In the genomic region with DNA sequence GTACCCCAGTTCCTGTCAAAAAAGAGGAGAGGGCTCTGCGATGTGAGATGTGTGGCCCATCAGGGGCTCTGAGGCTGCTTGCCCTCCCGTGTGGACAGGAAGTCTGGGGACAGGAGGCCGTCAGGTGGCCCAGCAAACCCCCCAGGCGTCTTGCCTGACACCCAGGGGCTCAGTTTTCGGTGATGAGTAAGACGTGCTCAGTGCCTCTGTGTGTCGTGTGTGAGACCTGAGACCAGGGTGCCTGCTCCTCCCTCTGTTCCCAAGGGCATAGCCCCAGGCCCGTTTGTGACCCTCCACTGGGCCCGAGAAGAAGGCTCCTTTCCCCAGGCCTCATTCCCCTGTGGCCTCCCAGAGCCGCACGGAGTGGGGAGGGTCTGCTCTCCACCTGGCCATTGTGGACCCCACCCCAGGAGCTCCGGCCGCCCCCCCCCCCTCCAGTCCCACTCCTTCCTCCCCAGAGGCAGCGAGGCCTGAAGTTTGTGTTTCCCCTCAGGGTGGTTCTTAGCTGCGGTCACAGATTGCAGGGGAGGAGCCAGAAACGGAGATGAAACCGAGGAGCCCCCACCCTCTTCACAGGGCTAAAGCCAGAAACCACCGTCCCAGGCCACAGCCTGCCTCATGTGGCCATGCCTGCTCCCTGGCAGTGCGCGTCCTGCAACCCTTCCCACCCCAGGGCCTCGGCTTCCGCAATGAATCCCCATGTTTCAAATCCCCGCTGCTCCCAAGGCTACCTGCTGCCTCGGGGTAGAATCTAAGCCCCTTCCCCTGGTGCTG, we compare ENCODE assay signal across 9 cellular contexts. TPM values are rescaled to one million over a fixed set of nuclear protein-coding genes. Genes with fewer than 3 reads are reported as not detected.
DNase-seq lines count a peak whose midpoint lies in the region; ATAC-seq, FAIRE-seq and TF ChIP-seq lines count a peak whose summit lies in the region.
"Had no signal": no experiment of that assay in that cellular context is flagged by ENCODE, and none has a peak within 500 bp of the region (broad histone marks: within the 10 kb centered on the region; RNA-seq: fewer than 3 reads in every experiment).

No MANE protein-coding gene starts in this region.

- H3K4me2 ChIP-seq in fibroblast of lung (ENCODE audit: extremely low read depth, insufficient read depth, low read length): peak overlapping the region; percentile 64

- 54 to 77% (median 77%) methylated on average over 22 to 24 of the region's 24 CpGs for WGBS in small intestine, 3 donors

- DNase-seq in Daoy (ENCODE audit: low read depth) (peak; percentile 42), NT2/D1 (ENCODE audit: low read depth, low spot score) (no peak), fibroblast of lung (ENCODE audit: low read depth in 2 of 2) (peak in 1 of 2 donors; percentile 39), small intestine (no peak), NCI-H1694 treated with DMSO at 0.1 percent for 48 hours (lab: John Stamatoyannopoulos, UW) (no peak), cortex of kidney (lab: John Stamatoyannopoulos, UW) (no peak)
- DNase-seq in activated CD4-positive, CD25-positive, alpha-beta regulatory T cell (lab: John Stamatoyannopoulos, UW): no peak

- H3K27me3 ChIP-seq in NT2/D1 (ENCODE audit: insufficient read depth, insufficient read length): peaks cover 45% of the 10 kb centered on the region
- H3K27me3 ChIP-seq in fibroblast of lung (ENCODE audit: control insufficient read depth, insufficient read depth, low read length): no peaks in the 10 kb centered on the region
- no peaks in the 10 kb centered on the region for H3K27me3 ChIP-seq in small intestine (ENCODE audit: control insufficient read depth in 2 of 2, insufficient read depth in 2 of 2, low read length in 2 of 2)

- peak overlapping the region; percentile 78 for H3K9ac ChIP-seq in NT2/D1 (ENCODE audit: insufficient read length, low read depth)
- H3K9ac ChIP-seq in fibroblast of lung (ENCODE audit: insufficient read depth, low read length): peak overlapping the region; percentile 2

- H3K27ac ChIP-seq in fibroblast of lung (ENCODE audit: insufficient read depth, low read length): no peak overlapping the region
- peak overlapping the region; percentile 35 to 81 for H3K27ac ChIP-seq in small intestine (ENCODE audit: low read depth in 1 of 2, low read length in 1 of 2)

- H3K4me1 ChIP-seq in NT2/D1 (ENCODE audit: insufficient read depth, insufficient read length) (peaks cover 27% of the 10 kb centered on the region), fibroblast of lung (ENCODE audit: control insufficient read depth, extremely low read depth, insufficient read depth, low read length) (peaks cover 18% of the 10 kb centered on the region), small intestine (ENCODE audit: control insufficient read depth in 2 of 2, insufficient read depth in 1 of 2, low read depth in 1 of 2, low read length in 1 of 2) (peaks cover 0 to 9% of the 10 kb centered on the region in 2 donors)

- peaks cover 20% of the 10 kb centered on the region for H3K36me3 ChIP-seq in NT2/D1 (ENCODE audit: insufficient read depth, insufficient read length, low read length)
- no peaks in the 10 kb centered on the region for H3K36me3 ChIP-seq in fibroblast of lung (ENCODE audit: control insufficient read depth, insufficient read depth, low read length)
- no peaks in the 10 kb centered on the region for H3K36me3 ChIP-seq in small intestine (ENCODE audit: control insufficient read depth in 2 of 2, insufficient read depth in 2 of 2, low read length in 2 of 2)

- peaks cover 31% of the 10 kb centered on the region for H3K79me2 ChIP-seq in fibroblast of lung (ENCODE audit: control insufficient read depth, insufficient read depth, low read length)

- H2AFZ ChIP-seq in fibroblast of lung (ENCODE audit: low read length): no peak overlapping the region

- H4K20me1 ChIP-seq in fibroblast of lung (ENCODE audit: control insufficient read depth, extremely low read depth, insufficient read depth, low read length): no peaks in the 10 kb centered on the region

- ATAC-seq in GM21390 (IDR thresholded peaks at IDR 0.05; ENCODE audit: unreplicated experiment): peak; percentile 34

- H3K9me3 ChIP-seq in NT2/D1 (ENCODE audit: insufficient read depth, low read length) (no peaks in the 10 kb centered on the region), fibroblast of lung (ENCODE audit: control insufficient read depth, insufficient read depth, low read depth, low read length) (no peaks in the 10 kb centered on the region), small intestine (ENCODE audit: control insufficient read depth, low read depth) (no peaks in the 10 kb centered on the region)

- no peak overlapping the region for H3K4me3 ChIP-seq in NT2/D1 (ENCODE audit: insufficient read length, low read depth)
- peak overlapping the region in 2 of 4 experiments; percentile 10 to 82 for H3K4me3 ChIP-seq in fibroblast of lung (replicated peaks in 1 of 4; ENCODE audit: control extremely low read depth in 1 of 4, insufficient read depth in 1 of 4, low read depth in 3 of 4, low read length in 4 of 4)
- H3K4me3 ChIP-seq in small intestine (ENCODE audit: low read depth in 1 of 2, low read length in 2 of 2): no peak overlapping the region
- H3K4me3 ChIP-seq: lung had no signal

- FAIRE-seq in small intestine (lab: Jason Lieb, UNC): no peak

- no peak for TF ChIP-seq CTCF in fibroblast of lung (conservative IDR thresholded peaks at IDR 0.05 in 1 of 2, IDR thresholded peaks at IDR 0.05 in 1 of 2; ENCODE audit: low read depth in 1 of 2, low read length in 2 of 2)

RNA-seq across cellular contexts. Expression of gene ACTG1, which starts 4.9 kb away (rescaled TPM):
- 5,410 and 5,454 TPM in 2 replicates for total RNA-seq in Daoy (2014; rRNA removed; shearing (Covaris generic))
- 5,538 and 6,636 TPM in 2 replicates for total RNA-seq in fibroblast of lung
- polyA plus RNA-seq in fibroblast of lung (8,446 and 8,888 TPM in 2 replicates), small intestine (1,000 to 10,000 TPM; 1,318 to 3,459 (median 1,629) TPM)
- 6,897 and 7,279 TPM in 2 replicates for polyA plus RNA-seq in fibroblast of lung (2012)
- 10,903 and 14,156 TPM in 2 replicates for polyA minus RNA-seq in fibroblast of lung (ENCODE audit: low replicate concordance)

RNA-seq across cellular contexts. Expression of gene FSCN2, which starts 10.7 kb away (rescaled TPM):
- total RNA-seq in Daoy (2014; rRNA removed; shearing (Covaris generic)): 0.17 TPM in 1 of 2 replicates, not detected in the other
- total RNA-seq in fibroblast of lung: 1.5 and 2.0 TPM in 2 replicates
- polyA plus RNA-seq in fibroblast of lung (0.07 and 0.35 TPM in 2 replicates), small intestine (1 to 10 TPM in 1 of 3 donors, not detected in 2; 1.3 TPM)
- 0.21 and 0.73 TPM in 2 replicates for polyA plus RNA-seq in fibroblast of lung (2012)
- polyA minus RNA-seq in fibroblast of lung (ENCODE audit: low replicate concordance): 0.39 TPM in 1 of 2 replicates, not detected in the other

RNA-seq across cellular contexts. Expression of gene FAAP100, which starts 34.6 kb away (rescaled TPM):
- 11.7 TPM in 2 replicates for total RNA-seq in Daoy (2014; rRNA removed; shearing (Covaris generic))
- total RNA-seq in fibroblast of lung: 10.4 and 12.6 TPM in 2 replicates
- polyA plus RNA-seq in fibroblast of lung: 6.7 and 8.1 TPM in 2 replicates
- polyA plus RNA-seq in fibroblast of lung (2012): 13.7 and 19.1 TPM in 2 replicates
- polyA minus RNA-seq in fibroblast of lung (ENCODE audit: low replicate concordance): 17.6 and 22.4 TPM in 2 replicates
- polyA plus RNA-seq in small intestine: 10 to 100 TPM; 24.5 to 30.2 (median 29.2) TPM
